Comparison of ENCODE assay signal across 8 cellular contexts in the genomic region with DNA sequence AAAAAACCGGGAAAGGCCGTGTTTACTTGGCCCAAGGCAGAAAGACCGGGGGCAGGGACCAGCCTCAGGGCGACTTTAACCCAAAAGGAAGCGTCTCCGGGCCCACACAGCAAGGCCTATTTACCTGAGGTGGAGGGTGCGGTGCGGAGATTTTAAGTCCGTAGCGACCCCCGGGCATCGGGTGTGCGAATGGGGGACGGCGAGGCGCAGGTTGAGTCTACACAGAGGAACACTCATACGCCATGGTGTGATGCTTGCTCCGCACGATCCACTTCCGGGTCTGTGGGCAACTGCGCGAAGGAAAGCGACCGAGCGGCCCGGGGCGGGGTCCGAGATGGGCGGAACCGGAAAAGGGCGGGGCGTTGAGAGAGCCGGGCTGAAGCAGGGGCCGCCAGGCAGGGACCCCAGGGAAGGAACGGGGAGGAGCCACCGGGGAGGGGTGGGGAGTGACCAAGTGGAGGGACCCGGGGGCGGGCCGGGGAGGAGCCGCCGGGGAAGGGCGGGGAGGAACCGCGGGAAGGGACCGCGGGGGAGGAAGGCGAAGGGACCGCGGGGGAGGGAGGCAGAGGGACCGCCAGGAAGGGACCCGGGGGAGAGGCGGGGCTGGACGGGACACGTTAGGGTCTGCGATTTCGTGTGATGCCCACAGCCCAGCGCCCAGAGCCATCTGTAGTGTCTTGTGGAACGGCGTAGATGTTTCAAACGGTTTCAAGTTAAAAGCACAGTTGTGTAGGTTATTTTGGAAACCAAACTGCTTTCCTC. TPM values are rescaled to one million over a fixed set of nuclear protein-coding genes. Genes with fewer than 3 reads are reported as not detected.
DNase-seq lines count a peak whose midpoint lies in the region; ATAC-seq, FAIRE-seq and TF ChIP-seq lines count a peak whose summit lies in the region.

Gene ZNF160, minus strand, starts transcription at position 282 of the 762 bp plus-strand sequence. CDS start 17,146 bp downstream, outside the sequence.

- peak; percentile 88 for TF ChIP-seq POLR2A in A549 (IDR thresholded peaks at IDR 0.05; ENCODE audit: low read length)

- H3K4me3 ChIP-seq in A549 (peak within 1 kb of the TSS; percentile 69), WERI-Rb-1 (ENCODE audit: low read depth, low read length) (peak within 1 kb of the TSS; percentile 97), mammary epithelial cell (replicated peaks in 1 of 3; ENCODE audit: insufficient read depth in 1 of 3, low read depth in 2 of 3, low read length in 3 of 3) (peak within 1 kb of the TSS; percentile 69 to 100 (median 98)), iPS-20b (ENCODE audit: low read length) (peak within 1 kb of the TSS; percentile 97), skin epidermis (peak within 1 kb of the TSS; percentile 72 to 97 (median 85))

- peaks cover 8% of the 10 kb centered on the region for H3K36me3 ChIP-seq in WERI-Rb-1
- no peaks in the 10 kb centered on the region for H3K36me3 ChIP-seq in mammary epithelial cell (ENCODE audit: insufficient read depth, low read length)
- H3K36me3 ChIP-seq in iPS-20b (ENCODE audit: insufficient read depth, low read depth, low read length): peaks cover 12% of the 10 kb centered on the region

- under 1% methylated on average over 29 of the region's 60 CpGs for WGBS in A549 (ENCODE audit: missing lambda C conversion rate)
- 0% methylated on average over 14 of the region's 60 CpGs for WGBS in mammary epithelial cell (ENCODE audit: low coverage, missing lambda C conversion rate)

- H3K27me3 ChIP-seq in WERI-Rb-1 (ENCODE audit: insufficient read depth, low read depth, severe bottlenecking) (no peaks in the 10 kb centered on the region), mammary epithelial cell (ENCODE audit: insufficient read depth, low read length) (no peaks in the 10 kb centered on the region), iPS-20b (ENCODE audit: insufficient read depth, low read length) (no peaks in the 10 kb centered on the region)

- H4K20me1 ChIP-seq in mammary epithelial cell (ENCODE audit: insufficient read depth, low read length): no peaks in the 10 kb centered on the region

- H3K79me2 ChIP-seq in mammary epithelial cell (ENCODE audit: insufficient read depth, low read length): peaks cover 45% of the 10 kb centered on the region

- dilution Hi-C loops in mammary epithelial cell (cut with HindIII; ENCODE audit: low sequenced_read_pairs): no loop called here

- peak; percentile 98 for ATAC-seq in A549
- ATAC-seq in GM18861 (IDR thresholded peaks at IDR 0.05; ENCODE audit: unreplicated experiment): peak; percentile 83
- peak; percentile 97 for ATAC-seq in HG03097 (IDR thresholded peaks at IDR 0.05; ENCODE audit: low FRiP score, unreplicated experiment)

- H3K4me2 ChIP-seq in A549 (peak within 1 kb of the TSS; percentile 69), mammary epithelial cell (ENCODE audit: insufficient read depth, low read depth, low read length) (peak within 1 kb of the TSS; percentile 86)

- H3K27ac ChIP-seq in A549: peak within 1 kb of the TSS; percentile 71 to 91
- H3K27ac ChIP-seq in WERI-Rb-1: peak within 1 kb of the TSS; percentile 91
- peak within 1 kb of the TSS; percentile 82 for H3K27ac ChIP-seq in mammary epithelial cell (ENCODE audit: insufficient read depth, low read depth, low read length)
- peak within 1 kb of the TSS; percentile 65 for H3K27ac ChIP-seq in iPS-20b (ENCODE audit: low read length)
- peak within 1 kb of the TSS; percentile 81 to 97 (median 91) for H3K27ac ChIP-seq in skin epidermis

- TF ChIP-seq CTCF in A549 (IDR thresholded peaks at IDR 0.05) (no peak), WERI-Rb-1 (IDR thresholded peaks at IDR 0.05; ENCODE audit: low read depth, low read length) (no peak), mammary epithelial cell (conservative IDR thresholded peaks at IDR 0.05 in 1 of 2, IDR thresholded peaks at IDR 0.05 in 1 of 2; ENCODE audit: extremely low read depth in 1 of 2, insufficient read depth in 1 of 2, low read depth in 1 of 2, low read length in 2 of 2) (no peak)

- no TSS peak for BruUV-seq in mammary epithelial cell (replicated peaks; lab: Mats Ljungman, UMichigan)

- DNase-seq in A549 (ENCODE audit: low read depth in 1 of 2, low spot score in 1 of 2) (peak; percentile 92 to 95), NCI-H2196 (lab: John Stamatoyannopoulos, UW; ENCODE audit: unreplicated experiment) (peak; percentile 95), WERI-Rb-1 (peak; percentile 99), mammary epithelial cell (peak; percentile 94)

- H3K9me3 ChIP-seq in A549: peaks cover 71% of the 10 kb centered on the region
- no peaks in the 10 kb centered on the region for H3K9me3 ChIP-seq in WERI-Rb-1 (ENCODE audit: severe bottlenecking)
- H3K9me3 ChIP-seq in mammary epithelial cell (replicated peaks; ENCODE audit: insufficient read depth, low read length): peaks cover 3% of the 10 kb centered on the region
- no peaks in the 10 kb centered on the region for H3K9me3 ChIP-seq in iPS-20b (ENCODE audit: insufficient read depth, low read depth, low read length)

- H2AFZ ChIP-seq in mammary epithelial cell (ENCODE audit: low read depth, low read length): peak within 1 kb of the TSS; percentile 99

- TF ChIP-seq EP300 in A549 (IDR thresholded peaks at IDR 0.05): no peak

- H3K9ac ChIP-seq in mammary epithelial cell (ENCODE audit: insufficient read depth, low read length) (peak within 1 kb of the TSS; percentile 95), iPS-20b (ENCODE audit: low read depth, low read length) (peak within 1 kb of the TSS; percentile 93)

- no peaks in the 10 kb centered on the region for H3K4me1 ChIP-seq in A549
- peaks cover 12% of the 10 kb centered on the region for H3K4me1 ChIP-seq in mammary epithelial cell (ENCODE audit: insufficient read depth, low read length)
- peaks cover 7% of the 10 kb centered on the region for H3K4me1 ChIP-seq in iPS-20b (ENCODE audit: insufficient read depth, low read length)

- FAIRE-seq in A549 (lab: Jason Lieb, UNC): no peak

- POLR2A ChIA-PET in A549 (lab: Yijun Ruan, JAX): no interaction called here

- in situ Hi-C loops in mammary epithelial cell (cut with MboI; ENCODE audit: low sequenced_read_pairs in 2 of 2): no loop called here

- CTCF ChIA-PET in A549 (lab: Yijun Ruan, JAX): no interaction called here
- CTCF ChIA-PET in mammary epithelial cell (lab: Charles Lee; ENCODE audit: low non-redundant PET): no interaction called here

- no peak for TF ChIP-seq RAD21 in A549 (conservative IDR thresholded peaks at IDR 0.05 in 1 of 2, IDR thresholded peaks at IDR 0.05 in 1 of 2)

- intact Hi-C loops in mammary epithelial cell (cut with micrococcal nuclease): loop anchor here (2.0 kb wide), 1 partner anchor 111 kb away; no protein-coding TSS in a partner anchor

TF ChIP-seq in A549, 52 proteins besides CTCF, POLR2A, EP300 and RAD21:
- TF ChIP-seq RFX5 (IDR thresholded peaks at IDR 0.05) (no peak), MAX (IDR thresholded peaks at IDR 0.05) (peak; percentile 76), PHF8 (IDR thresholded peaks at IDR 0.05; ENCODE audit: borderline replicate concordance, low read depth) (peak; percentile 69; the same call in 1 of the 2 replicates), JUNB (IDR thresholded peaks at IDR 0.05) (no peak), MAFK (IDR thresholded peaks at IDR 0.05; ENCODE audit: partially characterized antibody) (no peak), RCOR1 (IDR thresholded peaks at IDR 0.05; ENCODE audit: low read depth, low read length) (no peak), MYC (IDR thresholded peaks at IDR 0.05; ENCODE audit: borderline replicate concordance, low read length) (no peak), ZSCAN20 (CRISPR knock-in tag; IDR thresholded peaks at IDR 0.05) (no peak), ESRRA (IDR thresholded peaks at IDR 0.05; ENCODE audit: borderline replicate concordance, low read length) (no peak), BCL3 (IDR thresholded peaks at IDR 0.05) (0 out of 3 replicates have a peak, but pooled peaks have one; percentile 75), JUN (IDR thresholded peaks at IDR 0.05) (peak; percentile 54 to 75; a peak in 3 of 5 replicates), MAZ (IDR thresholded peaks at IDR 0.05; ENCODE audit: borderline replicate concordance, low read depth, low read length) (no peak)
- TF ChIP-seq, protein P1, sequence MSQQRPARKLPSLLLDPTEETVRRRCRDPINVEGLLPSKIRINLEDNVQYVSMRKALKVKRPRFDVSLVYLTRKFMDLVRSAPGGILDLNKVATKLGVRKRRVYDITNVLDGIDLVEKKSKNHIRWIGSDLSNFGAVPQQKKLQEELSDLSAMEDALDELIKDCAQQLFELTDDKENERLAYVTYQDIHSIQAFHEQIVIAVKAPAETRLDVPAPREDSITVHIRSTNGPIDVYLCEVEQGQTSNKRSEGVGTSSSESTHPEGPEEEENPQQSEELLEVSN (IDR thresholded peaks at IDR 0.05; ENCODE audit: borderline replicate concordance, low read depth): 0 out of 2 replicates have a peak, but pooled peaks have one; percentile 21
TF ChIP-seq in A549: peak in this region for 5.

RNA-seq across cellular contexts. Expression of gene ZNF160, which starts in this region (rescaled TPM):
- 15.4 and 16.6 TPM in 2 replicates for polyA plus RNA-seq in A549 (2011; rRNA removed)
- polyA plus RNA-seq in A549 (2012; cell fraction: cytosol; rRNA removed): 6.4 TPM in 2 replicates
- polyA plus RNA-seq in A549 (2012; cell fraction: nucleus; rRNA removed): 17.9 and 18.1 TPM in 2 replicates
- 8.8 to 9.6 TPM (median 9.1 TPM) in 3 replicates for polyA plus RNA-seq in A549 (2017; fragmentation: RNase III; extraction: RNeasy Plus Mini Kit Qiagen cat#74134 plus additional on column Dnase treatment)
- polyA minus RNA-seq in A549 (2011; rRNA and poly(A)+ RNA removed): 14.9 and 19.1 TPM in 2 replicates
- 10 to 100 TPM; 23.4 to 33.0 TPM for total RNA-seq in mammary epithelial cell
- 10.1 TPM for polyA plus RNA-seq in mammary epithelial cell
- polyA minus RNA-seq in mammary epithelial cell: 18.6 TPM

Comparison
In these comparisons a context has a peak if more than half of its experiments do, and no peak if none do; other contexts are left out.
1. Peak in every context shown above with its lines: DNase-seq, ATAC-seq, H3K4me3 ChIP-seq and H3K27ac ChIP-seq.